In the genomic region with DNA sequence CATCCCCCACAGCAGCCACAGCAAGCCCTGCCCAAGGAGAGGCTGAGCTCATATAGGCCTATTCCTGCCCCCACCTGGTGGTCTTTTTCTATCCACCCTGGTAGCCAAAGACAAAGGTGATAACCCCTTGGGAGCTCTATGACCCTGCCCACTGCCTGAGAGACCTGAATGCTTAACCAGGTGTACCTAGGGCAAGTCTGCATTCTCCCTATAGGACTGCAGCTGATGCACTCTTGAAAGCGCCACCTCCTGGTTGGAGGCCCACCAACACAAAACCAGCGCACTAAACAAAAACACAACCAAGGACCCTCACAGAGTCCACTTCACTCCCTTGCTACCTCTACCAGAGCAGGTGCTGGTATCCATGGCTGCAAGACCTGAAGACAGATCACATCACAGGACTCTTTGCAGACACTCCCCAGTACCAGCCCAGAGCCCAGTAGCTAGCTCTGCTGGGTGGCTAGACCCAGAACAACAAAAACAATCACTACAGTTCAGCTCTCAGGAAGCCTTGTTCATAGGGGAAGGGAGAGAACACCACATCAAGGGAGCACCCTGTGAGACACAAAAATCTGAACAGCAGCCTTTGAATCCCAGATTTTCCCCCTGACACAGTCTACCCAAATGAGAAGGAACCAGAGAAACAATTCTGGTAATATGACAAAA, we compare ENCODE assay signal across 8 cellular contexts.
DNase-seq lines count a peak whose midpoint lies in the region; ATAC-seq and TF ChIP-seq lines count a peak whose summit lies in the region.
"Not testable (repeated sequence)": the region's sequence is repeated elsewhere in the genome, so short reads cannot be mapped to it uniquely, and the experiment has no call there.

No MANE protein-coding gene starts in this region.

- H2BK120ac ChIP-seq in neuronal stem cell (ENCODE audit: low read depth, low read length), result not testable (repeated sequence)

- peak overlapping the region; percentile 70 to 88 (median 82) for H3K27ac Mint-ChIP-seq in CD4-positive, CD25-positive, alpha-beta regulatory T cell
- peak overlapping the region; percentile 48 for H3K27ac Mint-ChIP-seq in activated T-helper 17 cell treated with anti-CD3 and anti-CD28 coated beads, Interleukin-2, amount 50 U/mL, for 72 hours

- not testable (repeated sequence) for H3K27me3 Mint-ChIP-seq in CD4-positive, CD25-positive, alpha-beta regulatory T cell; activated T-helper 17 cell treated with anti-CD3 and anti-CD28 coated beads, Interleukin-2, amount 50 U/mL, for 72 hours

- H3K23ac ChIP-seq in neuronal stem cell (ENCODE audit: low read depth, low read length, poor library complexity), result not testable (repeated sequence)

- not testable (repeated sequence) for H4K91ac ChIP-seq in neuronal stem cell (ENCODE audit: low read depth, low read length, poor library complexity)

- H2BK15ac ChIP-seq in neuronal stem cell (ENCODE audit: low read length), result not testable (repeated sequence)

- ATAC-seq in CD4-positive, CD25-positive, alpha-beta regulatory T cell (ENCODE audit: low read depth in 2 of 2); activated T-helper 17 cell treated with anti-CD3 and anti-CD28 coated beads, Interleukin-2, amount 50 U/mL, for 72 hours (replicated peaks): not testable (repeated sequence)

- DNase-seq in CD4-positive, CD25-positive, alpha-beta regulatory T cell, result peak in 1 of 3 donors; percentile 42
- DNase-seq in GM12864 (ENCODE audit: low read depth); HFF-Myc (ENCODE audit: extremely low read depth, low read depth); epithelial cell of proximal tubule (ENCODE audit: low read depth); neuronal stem cell (ENCODE audit: low spot score): not testable (repeated sequence)
- DNase-seq in NCI-H748 (lab: John Stamatoyannopoulos, UW; ENCODE audit: unreplicated experiment), result peak; percentile 7

- not testable (repeated sequence) for H3K4me3 ChIP-seq in CD4-positive, CD25-positive, alpha-beta regulatory T cell (ENCODE audit: low read depth, low read length); GM12864 (ENCODE audit: low read depth, low read length); HFF-Myc (replicated peaks; ENCODE audit: low read depth, low read length); epithelial cell of proximal tubule (ENCODE audit: low read depth, low read length); neuronal stem cell (ENCODE audit: low read length in 2 of 2)

- H2AK5ac ChIP-seq in neuronal stem cell (ENCODE audit: low read depth, low read length), result not testable (repeated sequence)

- peak overlapping the region; percentile 46 for H2AFZ ChIP-seq in neuronal stem cell (ENCODE audit: low read length)

- no CpG with 5 or more reads among the region's 2 CpGs for WGBS in neuronal stem cell (ENCODE audit: extremely low coverage in 2 of 2, insufficient read length in 2 of 2, insufficient replicate concordance in 1 of 2), 2 donors

- not testable (repeated sequence) for H3K27ac ChIP-seq in CD4-positive, CD25-positive, alpha-beta regulatory T cell (ENCODE audit: insufficient read depth, low read length, poor library complexity, severe bottlenecking); VCaP; neuronal stem cell (replicated peaks; ENCODE audit: low read length)

- TF ChIP-seq CTCF in GM12864 (IDR thresholded peaks at IDR 0.05; ENCODE audit: low read depth, low read length, missing control alignments), result peak; percentile 60
- peak; percentile 16 for TF ChIP-seq CTCF in HFF-Myc (IDR thresholded peaks at IDR 0.05; ENCODE audit: low read depth, low read length, missing control alignments)
- TF ChIP-seq CTCF in VCaP (conservative IDR thresholded peaks at IDR 0.05), result peak; percentile 15; the same call in 1 of the 2 replicates
- peak; percentile 8 for TF ChIP-seq CTCF in epithelial cell of proximal tubule (conservative IDR thresholded peaks at IDR 0.05; ENCODE audit: low read depth, low read length)

- not testable (repeated sequence) for H2BK5ac ChIP-seq in neuronal stem cell (ENCODE audit: low read length)

- H3K4me3 Mint-ChIP-seq in CD4-positive, CD25-positive, alpha-beta regulatory T cell, result peak overlapping the region in 3 of 4 donors; percentile 42 to 71 (median 56)
- peak overlapping the region; percentile 28 for H3K4me3 Mint-ChIP-seq in activated T-helper 17 cell treated with anti-CD3 and anti-CD28 coated beads, Interleukin-2, amount 50 U/mL, for 72 hours

- H3K4me1 Mint-ChIP-seq in CD4-positive, CD25-positive, alpha-beta regulatory T cell, result peaks cover 25 to 52% (median 37%) of the 10 kb centered on the region in 4 donors
- H3K4me1 Mint-ChIP-seq in activated T-helper 17 cell treated with anti-CD3 and anti-CD28 coated beads, Interleukin-2, amount 50 U/mL, for 72 hours, result peaks cover 31% of the 10 kb centered on the region

- not testable (repeated sequence) for H3K9ac ChIP-seq in neuronal stem cell (ENCODE audit: low read depth, low read length, poor library complexity)

- not testable (repeated sequence) for H3K36me3 Mint-ChIP-seq in CD4-positive, CD25-positive, alpha-beta regulatory T cell; activated T-helper 17 cell treated with anti-CD3 and anti-CD28 coated beads, Interleukin-2, amount 50 U/mL, for 72 hours (ENCODE audit: low read depth)

- not testable (repeated sequence) for H4K8ac ChIP-seq in neuronal stem cell (ENCODE audit: low read depth, low read length)

- H3K9me3 ChIP-seq in CD4-positive, CD25-positive, alpha-beta regulatory T cell (ENCODE audit: control insufficient read depth in 2 of 2, low read length in 2 of 2); neuronal stem cell (replicated peaks in 1 of 2; ENCODE audit: control insufficient read depth in 2 of 2, insufficient read depth in 1 of 2, low read depth in 1 of 2, low read length in 2 of 2): not testable (repeated sequence)

- not testable (repeated sequence) for H3K36me3 ChIP-seq in CD4-positive, CD25-positive, alpha-beta regulatory T cell (ENCODE audit: control insufficient read depth, insufficient read depth, low read length); neuronal stem cell (replicated peaks in 1 of 2; ENCODE audit: control insufficient read depth in 2 of 2, insufficient read depth in 2 of 2, low read length in 2 of 2)

- H3K4ac ChIP-seq in neuronal stem cell (ENCODE audit: low read length), result not testable (repeated sequence)

- not testable (repeated sequence) for H2BK12ac ChIP-seq in neuronal stem cell (ENCODE audit: low read length)

- not testable (repeated sequence) for H3K27me3 ChIP-seq in CD4-positive, CD25-positive, alpha-beta regulatory T cell (ENCODE audit: control insufficient read depth, insufficient read depth, low read length); neuronal stem cell (ENCODE audit: control insufficient read depth in 3 of 3, insufficient read depth in 3 of 3, low read depth in 1 of 3, low read length in 3 of 3)

- peaks cover 32% of the 10 kb centered on the region for H3K4me1 ChIP-seq in CD4-positive, CD25-positive, alpha-beta regulatory T cell (ENCODE audit: control insufficient read depth, insufficient read depth, low read length, poor library complexity, severe bottlenecking)
- H3K4me1 ChIP-seq in neuronal stem cell (ENCODE audit: control insufficient read depth in 2 of 2, insufficient read depth in 1 of 2, low read depth in 1 of 2, low read length in 2 of 2), result not testable (repeated sequence)

- not testable (repeated sequence) for H3K14ac ChIP-seq in neuronal stem cell (ENCODE audit: low read length)

- H3K18ac ChIP-seq in neuronal stem cell (ENCODE audit: low read length), result peak overlapping the region; percentile 71

- H3K9me3 Mint-ChIP-seq in CD4-positive, CD25-positive, alpha-beta regulatory T cell; activated T-helper 17 cell treated with anti-CD3 and anti-CD28 coated beads, Interleukin-2, amount 50 U/mL, for 72 hours: not testable (repeated sequence)

- not testable (repeated sequence) for H3K4me2 ChIP-seq in neuronal stem cell (ENCODE audit: insufficient read depth, low read length, poor library complexity, severe bottlenecking)

- not testable (repeated sequence) for H3K79me1 ChIP-seq in neuronal stem cell (ENCODE audit: low read depth, low read length)

Comparison
In these comparisons a context has a peak if more than half of its experiments do, and no peak if none do; other contexts are left out.
1. CTCF ChIP-seq: peak in every context shown above with its lines; median percentile 60 in GM12864; 16 in HFF-Myc; 15 in VCaP; 8 in epithelial cell of proximal tubule.